ENCODE assay signal across 1 cellular context in the genomic region with DNA sequence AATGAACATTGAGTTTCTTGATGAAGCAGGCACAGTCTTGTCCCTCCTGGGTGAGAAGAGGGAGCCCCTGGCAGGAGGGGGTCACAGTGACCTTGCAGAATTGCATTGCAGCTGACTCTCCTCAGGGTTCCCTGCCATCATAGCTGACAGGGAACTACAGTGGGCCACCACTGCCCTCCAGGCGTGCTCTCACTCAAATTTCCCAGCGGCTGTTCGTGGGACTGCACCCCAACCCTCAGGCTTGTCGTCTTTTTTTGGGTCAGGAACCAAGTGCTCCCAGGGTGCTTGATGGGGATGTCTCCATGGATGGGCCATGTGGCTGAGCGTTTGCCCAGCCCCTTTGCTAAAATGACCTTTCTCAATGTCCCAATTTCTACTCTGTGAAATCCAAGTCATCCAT.
TF ChIP-seq lines count a peak whose summit lies in the region.

No MANE protein-coding gene starts in this region.

TF ChIP-seq in H1, 55 proteins besides CTCF, POLR2A, EP300 and RAD21 (continued from another document):
- TF ChIP-seq, protein P1, sequence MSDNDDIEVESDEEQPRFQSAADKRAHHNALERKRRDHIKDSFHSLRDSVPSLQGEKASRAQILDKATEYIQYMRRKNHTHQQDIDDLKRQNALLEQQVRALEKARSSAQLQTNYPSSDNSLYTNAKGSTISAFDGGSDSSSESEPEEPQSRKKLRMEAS (IDR thresholded peaks at IDR 0.05): no peak
